In the genomic region with DNA sequence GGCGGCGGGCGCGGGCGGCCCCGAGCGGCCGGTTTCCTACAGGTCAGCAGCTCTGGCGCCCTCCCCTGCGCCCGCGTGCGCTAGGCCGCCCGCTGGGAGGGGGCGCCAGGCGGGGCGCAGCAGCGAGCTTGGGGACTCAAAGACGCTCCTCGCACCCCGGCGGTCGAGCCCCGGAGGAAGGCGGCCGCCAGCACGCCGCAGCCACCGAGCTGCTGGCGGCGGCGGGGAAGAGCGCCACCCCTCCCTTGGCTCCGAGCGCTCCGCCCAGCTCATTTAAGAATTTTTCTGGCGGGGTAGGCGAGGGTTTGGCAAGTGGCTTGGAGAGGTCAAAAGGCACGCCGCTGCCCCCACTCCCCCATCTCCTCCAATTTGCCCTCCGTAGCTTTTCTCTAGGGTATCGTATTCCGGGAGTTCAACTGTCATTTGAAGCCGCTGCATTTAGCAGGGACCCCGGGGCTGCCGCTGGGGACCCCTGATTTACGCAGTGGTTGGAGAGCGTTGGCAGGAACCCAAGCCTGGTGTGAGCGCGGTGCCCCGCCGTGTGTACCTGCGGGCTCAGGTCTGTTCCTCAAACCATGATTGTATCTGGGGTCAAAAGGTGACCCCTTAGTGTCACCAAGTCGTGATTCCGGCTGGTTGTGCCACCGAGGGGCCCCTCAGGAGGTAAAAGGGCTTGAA, we compare ENCODE assay signal across 8 cellular contexts. TPM values are rescaled to one million over a fixed set of nuclear protein-coding genes. Genes with fewer than 3 reads are reported as not detected.
DNase-seq lines count a peak whose midpoint lies in the region; ATAC-seq and TF ChIP-seq lines count a peak whose summit lies in the region.

No MANE protein-coding gene starts in this region.

- peak overlapping the region; percentile 88 for H2AFZ ChIP-seq in PC-9

- peak overlapping the region; percentile 83 for H3K4me2 ChIP-seq in PC-9

- BruUV-seq in PC-9 (replicated peaks; lab: Mats Ljungman, UMichigan): no TSS peak

- TF ChIP-seq CTCF in PC-9 (conservative IDR thresholded peaks at IDR 0.05): peak; percentile 35
- TF ChIP-seq CTCF in heart left ventricle (IDR thresholded peaks at IDR 0.05): peak in 9 of 12 donors; percentile 16 to 59 (median 36)

- WGBS in heart left ventricle, 4 donors: 0% methylated on average over 28 to 57 of the region's 57 CpGs

- peak; percentile 37 for ATAC-seq in GM19035 (IDR thresholded peaks at IDR 0.05; ENCODE audit: unreplicated experiment)
- ATAC-seq in HG03457 (IDR thresholded peaks at IDR 0.05; ENCODE audit: unreplicated experiment): peak; percentile 2
- peak; percentile 28 for ATAC-seq in activated naive CD8-positive, alpha-beta T cell treated with anti-CD3 and anti-CD28 coated beads, Interleukin-2, amount 10 ng/mL, durations not matched to agents 7 days and 5 days (ENCODE audit: low read depth)
- peak in 3 of 4 donors; percentile 47 to 56 (median 47) for ATAC-seq in heart left ventricle

- H3K27ac Mint-ChIP-seq in CD4-positive, alpha-beta memory T cell: peak overlapping the region; percentile 90 to 98 (median 96)
- peak overlapping the region; percentile 92 for H3K27ac Mint-ChIP-seq in activated naive CD8-positive, alpha-beta T cell treated with anti-CD3 and anti-CD28 coated beads, Interleukin-2, amount 10 ng/mL, durations not matched to agents 7 days and 5 days

- H3K4me3 Mint-ChIP-seq in CD4-positive, alpha-beta memory T cell: peak overlapping the region; percentile 88 to 99 (median 94)
- peak overlapping the region; percentile 87 for H3K4me3 Mint-ChIP-seq in activated naive CD8-positive, alpha-beta T cell treated with anti-CD3 and anti-CD28 coated beads, Interleukin-2, amount 10 ng/mL, durations not matched to agents 7 days and 5 days

- H3K27me3 Mint-ChIP-seq in CD4-positive, alpha-beta memory T cell: peaks cover 0 to 1% of the 10 kb centered on the region in 2 donors
- no peaks in the 10 kb centered on the region for H3K27me3 Mint-ChIP-seq in activated naive CD8-positive, alpha-beta T cell treated with anti-CD3 and anti-CD28 coated beads, Interleukin-2, amount 10 ng/mL, durations not matched to agents 7 days and 5 days

- peaks cover 2% of the 10 kb centered on the region for H4K20me1 ChIP-seq in PC-9 (ENCODE audit: insufficient read depth)

- DNase-seq in CD4-positive, alpha-beta memory T cell: peak; percentile 38 to 49 (median 42)
- DNase-seq in PC-9: peak; percentile 68 to 69
- DNase-seq in activated naive CD8-positive, alpha-beta T cell treated with anti-CD3 and anti-CD28 coated beads, Interleukin-2, amount 10 ng/mL, durations not matched to agents 7 days and 5 days: peak; percentile 78
- peak; percentile 75 to 90 (median 81) for DNase-seq in heart left ventricle
- DNase-seq in retina: peak; percentile 85
- DNase-seq in middle frontal gyrus (ENCODE audit: extremely low spot score, low spot score): no peak

- peaks cover 0 to 1% (median 0%) of the 10 kb centered on the region in 8 donors for H3K9me3 Mint-ChIP-seq in CD4-positive, alpha-beta memory T cell
- H3K9me3 Mint-ChIP-seq in activated naive CD8-positive, alpha-beta T cell treated with anti-CD3 and anti-CD28 coated beads, Interleukin-2, amount 10 ng/mL, durations not matched to agents 7 days and 5 days: no peaks in the 10 kb centered on the region

- H3F3A ChIP-seq in PC-9 (ENCODE audit: insufficient read depth, low read depth): peaks cover 33% of the 10 kb centered on the region

- peak overlapping the region; percentile 65 to 76 for H3K4me3 ChIP-seq in CD4-positive, alpha-beta memory T cell (ENCODE audit: low read length in 2 of 2)
- H3K4me3 ChIP-seq in PC-9 (peak overlapping the region; percentile 72), heart left ventricle (peak overlapping the region; percentile 63 to 96 (median 79))

- peaks cover 17 to 39% (median 28%) of the 10 kb centered on the region in 4 donors for H3K4me1 Mint-ChIP-seq in CD4-positive, alpha-beta memory T cell
- peaks cover 28% of the 10 kb centered on the region for H3K4me1 Mint-ChIP-seq in activated naive CD8-positive, alpha-beta T cell treated with anti-CD3 and anti-CD28 coated beads, Interleukin-2, amount 10 ng/mL, durations not matched to agents 7 days and 5 days

- H3K9me3 ChIP-seq in CD4-positive, alpha-beta memory T cell (ENCODE audit: control insufficient read depth in 1 of 2, low read length in 2 of 2): no peaks in the 10 kb centered on the region
- H3K9me3 ChIP-seq in PC-9 (ENCODE audit: insufficient read depth, low read depth): no peaks in the 10 kb centered on the region
- H3K9me3 ChIP-seq in heart left ventricle: no peaks in the 10 kb centered on the region

- no peaks in the 10 kb centered on the region for H3K36me3 ChIP-seq in CD4-positive, alpha-beta memory T cell (ENCODE audit: insufficient read depth, low read length)
- H3K36me3 ChIP-seq in PC-9 (ENCODE audit: low read depth) (no peaks in the 10 kb centered on the region), heart left ventricle (no peaks in the 10 kb centered on the region)

- H3K27ac ChIP-seq in CD4-positive, alpha-beta memory T cell (ENCODE audit: low read depth, low read length): peak overlapping the region; percentile 61
- H3K27ac ChIP-seq in PC-9 (peak overlapping the region; percentile 62), heart left ventricle (peak overlapping the region; percentile 47 to 99 (median 90))

- TF ChIP-seq POLR2A in heart left ventricle (IDR thresholded peaks at IDR 0.05): peak in 1 of 2 donors; percentile 55

- CTCF ChIA-PET in CD4-positive, alpha-beta memory T cell (lab: Charles Lee; ENCODE audit: partially characterized antibody): interaction anchor here (0.7 to 5.3 kb wide), 15 partner anchors 8 to 134 kb away, joined by 3 to 23 read pairs (median 4); a partner anchor contains a TSS
- CTCF ChIA-PET in PC-9 (lab: Charles Lee): interaction anchor here (0.6 to 1.2 kb wide), 9 partner anchors 10 to 717 kb away, joined by 3 to 18 read pairs (median 6); no protein-coding TSS in a partner anchor

- H3K4me1 ChIP-seq in CD4-positive, alpha-beta memory T cell (ENCODE audit: insufficient read depth, low read length): peaks cover 15% of the 10 kb centered on the region
- H3K4me1 ChIP-seq in PC-9 (replicated peaks; ENCODE audit: insufficient read depth) (peaks cover 15% of the 10 kb centered on the region), heart left ventricle (peaks cover 0 to 59% (median 26%) of the 10 kb centered on the region in 12 donors)

- intact Hi-C loops in CD4-positive, alpha-beta memory T cell (cut with micrococcal nuclease): loop anchor here (2.0 to 10.0 kb wide), 2 partner anchors 17 to 529 kb away; a partner anchor contains a TSS
- intact Hi-C loops in PC-9 (cut with micrococcal nuclease; ENCODE audit: unreplicated experiment): loop anchor here (2.0 kb wide), 1 partner anchor 39 kb away; no protein-coding TSS in a partner anchor
- intact Hi-C loops in heart left ventricle (cut with DNase I): loop anchor here in 5 of 10 donors (2.0 to 10.0 kb wide), 5 partner anchors 57 to 429 kb away; a partner anchor contains a TSS

- peaks cover 0 to 17% of the 10 kb centered on the region in 2 donors for H3K36me3 Mint-ChIP-seq in CD4-positive, alpha-beta memory T cell
- no peaks in the 10 kb centered on the region for H3K36me3 Mint-ChIP-seq in activated naive CD8-positive, alpha-beta T cell treated with anti-CD3 and anti-CD28 coated beads, Interleukin-2, amount 10 ng/mL, durations not matched to agents 7 days and 5 days

- POLR2A ChIA-PET in CD4-positive, alpha-beta memory T cell (lab: Charles Lee; ENCODE audit: partially characterized antibody): interaction anchor here (0.5 to 3.6 kb wide), 16 partner anchors 9 to 1437 kb away, joined by 3 to 51 read pairs (median 4); a partner anchor contains a TSS
- POLR2A ChIA-PET in PC-9 (lab: Charles Lee; ENCODE audit: unreplicated experiment): interaction anchor here (0.6 to 0.7 kb wide), 3 partner anchors 16 to 395 kb away, joined by 3 to 6 read pairs (median 3); no protein-coding TSS in a partner anchor
- POLR2A ChIA-PET in activated naive CD8-positive, alpha-beta T cell treated with anti-CD3 and anti-CD28 coated beads, Interleukin-2, amount 10 ng/mL, durations not matched to agents 7 days and 5 days (lab: Charles Lee): interaction anchor here (0.8 to 9.7 kb wide), 13 partner anchors 9 to 366 kb away, joined by 3 to 175 read pairs (median 6); a partner anchor contains a TSS

- H3K79me2 ChIP-seq in PC-9 (ENCODE audit: low read depth): peaks cover 36% of the 10 kb centered on the region

- H3K27me3 ChIP-seq in CD4-positive, alpha-beta memory T cell (ENCODE audit: insufficient read depth, low read length): no peaks in the 10 kb centered on the region
- H3K27me3 ChIP-seq in PC-9 (ENCODE audit: insufficient read depth, low read depth): no peaks in the 10 kb centered on the region
- no peaks in the 10 kb centered on the region for H3K27me3 ChIP-seq in heart left ventricle

- no peaks in the 10 kb centered on the region for H3K9me2 ChIP-seq in PC-9 (ENCODE audit: insufficient read depth)

RNA-seq across cellular contexts. Expression of a gene that starts 59.5 kb away (rescaled TPM):
- 10 to 100 TPM; 24.1 to 25.0 TPM for total RNA-seq in CD4-positive, alpha-beta memory T cell
- 1 to 10 TPM in 1 of 2 donors, under 1 TPM in 1; 0.23 to 2.1 TPM for polyA plus RNA-seq in CD4-positive, alpha-beta memory T cell
- total RNA-seq in PC-9 (2021) (60.0 and 83.5 TPM in 2 replicates), heart left ventricle (10 to 100 TPM; 23.4 to 48.4 (median 38.5) TPM)
- 10 to 100 TPM; 60.9 to 62.5 TPM for total RNA-seq in activated naive CD8-positive, alpha-beta T cell treated with anti-CD3 and anti-CD28 coated beads, Interleukin-2, amount 10 ng/mL, durations not matched to agents 7 days and 5 days
- polyA plus RNA-seq in heart left ventricle: 10 to 100 TPM; 18.1 to 35.3 TPM
